ENCODE assay signal across 16 cellular contexts in genomic region chr9:136536721-136537241, GRCh38. TPM values are rescaled to one million over a fixed set of nuclear protein-coding genes. Genes with fewer than 3 reads are reported as not detected.
DNase-seq lines count a peak whose midpoint lies in the region; ATAC-seq and TF ChIP-seq lines count a peak whose summit lies in the region.
"Had no signal": no experiment of that assay in that cellular context is flagged by ENCODE, and none has a peak within 500 bp of the region (broad histone marks: within the 10 kb centered on the region; RNA-seq: fewer than 3 reads in every experiment).

No MANE protein-coding gene starts in this region.

- H3K4me1 Mint-ChIP-seq in activated T-cell treated with anti-CD3 and anti-CD28 coated beads, Interleukin-2, amount 50 U/mL, for 24 hours (ENCODE audit: low read depth), result peaks cover 77% of the 10 kb centered on the region
- peaks cover 67% of the 10 kb centered on the region for H3K4me1 Mint-ChIP-seq in stimulated activated effector memory CD8-positive, alpha-beta T cell treated with anti-CD3 and anti-CD28 coated beads, Interleukin-12 subunit alpha, Interleukin-12 subunit beta, amount 100 ng/mL, for 72 hours

- peaks cover 16% of the 10 kb centered on the region for H3K4me1 ChIP-seq in OCI-LY1 (ENCODE audit: insufficient read depth, low read length, severe bottlenecking)
- H3K4me1 ChIP-seq in colonic mucosa, result peaks cover 59% of the 10 kb centered on the region
- H3K4me1 ChIP-seq: parathyroid adenoma had no signal

- ATAC-seq in stimulated activated effector memory CD8-positive, alpha-beta T cell treated with anti-CD3 and anti-CD28 coated beads, Interleukin-12 subunit alpha, Interleukin-12 subunit beta, amount 100 ng/mL, for 72 hours, result no peak
- ATAC-seq: activated CD4-positive, CD25-positive, alpha-beta regulatory T cell treated with anti-CD3 and anti-CD28 coated beads, Interleukin-2, amount 50 U/mL, for 24 hours; activated T-cell treated with anti-CD3 and anti-CD28 coated beads, Interleukin-2, amount 50 U/mL, for 4 hours had no signal

- TF ChIP-seq CTCF in OCI-LY1 (IDR thresholded peaks at IDR 0.05; ENCODE audit: low read length), result peak; percentile 24; the same call in 1 of the 2 replicates
- TF ChIP-seq CTCF in colonic mucosa (IDR thresholded peaks at IDR 0.05), result no peak

- H3K9me3 ChIP-seq in OCI-LY1 (ENCODE audit: low read length), result no peaks in the 10 kb centered on the region
- no peaks in the 10 kb centered on the region for H3K9me3 ChIP-seq in colonic mucosa
- H3K9me3 ChIP-seq: spleen had no signal

- no peaks in the 10 kb centered on the region for H3K9me2 ChIP-seq in OCI-LY1 (ENCODE audit: low read depth, low read length)

- in situ Hi-C loops in KBM-7 (cut with MboI; ENCODE audit: low pct_unique_long_range_greater_than_20kb, low sequenced_read_pairs), result no loop called here

- H3K4me3 ChIP-seq in OCI-LY1 (ENCODE audit: low read depth, low read length, poor library complexity, severe bottlenecking) (no peak overlapping the region), colonic mucosa (no peak overlapping the region)

- H3K4me3 Mint-ChIP-seq in activated T-cell treated with anti-CD3 and anti-CD28 coated beads, Interleukin-2, amount 50 U/mL, for 24 hours, result no peak overlapping the region
- peak overlapping the region; percentile 88 for H3K4me3 Mint-ChIP-seq in stimulated activated effector memory CD8-positive, alpha-beta T cell treated with anti-CD3 and anti-CD28 coated beads, Interleukin-12 subunit alpha, Interleukin-12 subunit beta, amount 100 ng/mL, for 72 hours
- H3K4me3 Mint-ChIP-seq: activated T-cell treated with anti-CD3 and anti-CD28 coated beads, Interleukin-2, amount 50 U/mL, for 4 hours had no signal

- H3K36me3 ChIP-seq in OCI-LY1 (ENCODE audit: insufficient read depth, low read length) (no peaks in the 10 kb centered on the region), colonic mucosa (no peaks in the 10 kb centered on the region)

- no peak for DNase-seq in activated T-cell treated with anti-CD3 and anti-CD28 coated beads, Interleukin-2, amount 50 U/mL, for 24 hours
- DNase-seq in activated T-cell treated with anti-CD3 and anti-CD28 coated beads for 4 hours, result no peak
- no peak for DNase-seq in colonic mucosa
- DNase-seq in stimulated activated effector memory CD8-positive, alpha-beta T cell treated with anti-CD3 and anti-CD28 coated beads, Interleukin-12 subunit alpha, Interleukin-12 subunit beta, amount 100 ng/mL, for 72 hours (ENCODE audit: low spot score in 2 of 2), result no peak
- DNase-seq in NCI-H69 (lab: John Stamatoyannopoulos, UW), result no peak
- DNase-seq in KBM-7, result no peak
- no peak for DNase-seq in RPMI8226
- DNase-seq: activated T-cell treated with anti-CD3 and anti-CD28 coated beads, Interleukin-2, amount 50 U/mL, for 4 hours; effector CD4-positive, alpha-beta T cell; foreskin melanocyte; IMR-90; mesendoderm; spleen had no signal

- H4K20me1 ChIP-seq in OCI-LY1 (ENCODE audit: insufficient read depth, low read length), result no peaks in the 10 kb centered on the region

- H3F3A ChIP-seq in OCI-LY1 (ENCODE audit: insufficient read depth, low read length), result no peaks in the 10 kb centered on the region

- H2AFZ ChIP-seq in OCI-LY1 (ENCODE audit: low read length), result no peak overlapping the region
- H2AFZ ChIP-seq: parathyroid adenoma had no signal

- H3K27ac Mint-ChIP-seq in activated T-cell treated with anti-CD3 and anti-CD28 coated beads, Interleukin-2, amount 50 U/mL, for 24 hours, result peak overlapping the region; percentile 100
- peak overlapping the region; percentile 43 for H3K27ac Mint-ChIP-seq in stimulated activated effector memory CD8-positive, alpha-beta T cell treated with anti-CD3 and anti-CD28 coated beads, Interleukin-12 subunit alpha, Interleukin-12 subunit beta, amount 100 ng/mL, for 72 hours

- H3K4me2 ChIP-seq in OCI-LY1 (ENCODE audit: low read length), result no peak overlapping the region

- H3K36me3 Mint-ChIP-seq in activated T-cell treated with anti-CD3 and anti-CD28 coated beads, Interleukin-2, amount 50 U/mL, for 24 hours (ENCODE audit: low read depth), result peaks cover 69% of the 10 kb centered on the region
- H3K36me3 Mint-ChIP-seq in stimulated activated effector memory CD8-positive, alpha-beta T cell treated with anti-CD3 and anti-CD28 coated beads, Interleukin-12 subunit alpha, Interleukin-12 subunit beta, amount 100 ng/mL, for 72 hours, result peaks cover 65% of the 10 kb centered on the region

- H3K27me3 ChIP-seq in OCI-LY1 (ENCODE audit: insufficient read depth, low read length) (no peaks in the 10 kb centered on the region; the same call in 1 of the 2 replicates), colonic mucosa (no peaks in the 10 kb centered on the region)

- no peaks in the 10 kb centered on the region for H3K79me2 ChIP-seq in OCI-LY1 (ENCODE audit: insufficient read depth, low read length)

- no peaks in the 10 kb centered on the region for H3K27me3 Mint-ChIP-seq in activated T-cell treated with anti-CD3 and anti-CD28 coated beads, Interleukin-2, amount 50 U/mL, for 24 hours

- intact Hi-C loops in colonic mucosa (cut with DNase I), result no loop called here

- no peak overlapping the region for H3K27ac ChIP-seq in OCI-LY1 (ENCODE audit: low read depth, low read length, poor library complexity, severe bottlenecking)
- H3K27ac ChIP-seq in colonic mucosa, result no peak overlapping the region
- H3K27ac ChIP-seq: parathyroid adenoma had no signal

- H3K9me3 Mint-ChIP-seq in activated T-cell treated with anti-CD3 and anti-CD28 coated beads, Interleukin-2, amount 50 U/mL, for 24 hours, result no peaks in the 10 kb centered on the region
- no peaks in the 10 kb centered on the region for H3K9me3 Mint-ChIP-seq in stimulated activated effector memory CD8-positive, alpha-beta T cell treated with anti-CD3 and anti-CD28 coated beads, Interleukin-12 subunit alpha, Interleukin-12 subunit beta, amount 100 ng/mL, for 72 hours
- H3K9me3 Mint-ChIP-seq: activated T-cell treated with anti-CD3 and anti-CD28 coated beads, Interleukin-2, amount 50 U/mL, for 4 hours had no signal

- H3K9ac ChIP-seq in OCI-LY1 (ENCODE audit: low read length) (no peak overlapping the region), colonic mucosa (ENCODE audit: low read depth in 2 of 2, low read length in 2 of 2) (peak overlapping the region; percentile 19 to 20)
- H3K9ac ChIP-seq: parathyroid adenoma had no signal

RNA-seq across cellular contexts. Expression of gene NOTCH1, which starts 9.1 kb away (rescaled TPM):
- 10 to 100 TPM; 49.3 to 99.4 TPM for total RNA-seq in colonic mucosa

RNA-seq across cellular contexts. Expression of gene SEC16A, which starts 53.9 kb away (rescaled TPM):
- total RNA-seq in colonic mucosa, result 100 to 1,000 TPM in 1 of 2 donors, 10 to 100 TPM in 1; 66.2 to 104 TPM
